9 cellular contexts compared by ENCODE assay signal in the genomic region with DNA sequence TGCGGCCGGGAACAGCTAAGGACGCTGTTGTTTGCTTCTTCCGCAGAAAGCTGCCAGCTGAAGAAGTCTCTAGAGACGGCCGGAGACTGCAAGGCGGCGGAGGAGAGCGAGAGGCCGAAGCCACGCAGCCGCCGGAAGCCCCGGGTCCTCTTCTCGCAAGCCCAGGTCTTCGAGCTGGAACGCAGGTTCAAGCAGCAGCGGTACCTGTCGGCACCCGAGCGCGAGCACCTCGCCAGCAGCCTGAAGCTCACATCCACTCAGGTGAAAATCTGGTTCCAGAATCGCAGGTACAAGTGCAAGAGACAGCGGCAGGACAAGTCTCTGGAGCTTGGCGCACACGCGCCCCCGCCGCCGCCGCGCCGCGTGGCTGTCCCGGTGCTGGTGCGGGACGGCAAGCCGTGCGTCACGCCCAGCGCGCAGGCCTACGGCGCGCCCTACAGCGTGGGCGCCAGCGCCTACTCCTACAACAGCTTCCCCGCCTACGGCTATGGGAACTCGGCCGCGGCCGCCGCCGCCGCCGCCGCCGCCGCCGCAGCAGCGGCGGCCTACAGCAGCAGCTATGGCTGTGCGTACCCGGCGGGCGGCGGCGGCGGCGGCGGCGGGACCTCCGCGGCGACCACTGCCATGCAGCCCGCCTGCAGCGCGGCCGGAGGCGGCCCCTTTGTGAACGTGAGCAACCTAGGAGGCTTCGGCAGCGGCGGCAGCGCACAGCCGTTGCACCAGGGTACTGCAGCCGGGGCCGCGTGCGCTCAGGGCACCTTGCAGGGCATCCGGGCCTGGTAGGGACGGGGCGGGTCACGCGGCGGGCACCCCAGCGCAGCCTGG. TPM values are rescaled to one million over a fixed set of nuclear protein-coding genes. Genes with fewer than 3 reads are reported as not detected.
DNase-seq lines count a peak whose midpoint lies in the region; ATAC-seq and TF ChIP-seq lines count a peak whose summit lies in the region.
"Had no signal": no experiment of that assay in that cellular context is flagged by ENCODE, and none has a peak within 500 bp of the region (broad histone marks: within the 10 kb centered on the region; RNA-seq: fewer than 3 reads in every experiment).

No MANE protein-coding gene starts in this region.

- H3K4me3 ChIP-seq in OCI-LY7 (ENCODE audit: low read depth, low read length, poor library complexity, severe bottlenecking) = no peak overlapping the region

- H3K36me3 Mint-ChIP-seq in nephron progenitor cell (ENCODE audit: low read depth) = no peaks in the 10 kb centered on the region

- TF ChIP-seq CTCF in nephron progenitor cell (IDR thresholded peaks at IDR 0.05) (no peak), OCI-LY7 (conservative IDR thresholded peaks at IDR 0.05; ENCODE audit: low read length) (no peak)

- H3K27ac Mint-ChIP-seq in nephron progenitor cell = no peak overlapping the region

- no TSS peak for BruUV-seq in OCI-LY7 (replicated peaks; lab: Mats Ljungman, UMichigan)

- DNase-seq in CD1c-positive myeloid dendritic cell (ENCODE audit: extremely low spot score) (peak; percentile 40), Kasumi-1 (lab: John Stamatoyannopoulos, UW) (peak; percentile 47 to 49), dermis blood vessel endothelial cell (peak; percentile 36), nephron progenitor cell (peak; percentile 73), germinal center (ENCODE audit: low spot score) (no peak), NCI-H1930 (lab: John Stamatoyannopoulos, UW) (no peak), OCI-LY7 (ENCODE audit: low spot score) (no peak)

- POLR2A ChIA-PET in OCI-LY7 (lab: Charles Lee) = no interaction called here

- H3K27me3 Mint-ChIP-seq in nephron progenitor cell (ENCODE audit: low read depth, poor library complexity) = peaks cover 98% of the 10 kb centered on the region

- H4K20me1 ChIP-seq in OCI-LY7 (ENCODE audit: insufficient read depth, low read length) = no peaks in the 10 kb centered on the region

- no peak overlapping the region for H2AFZ ChIP-seq in OCI-LY7 (ENCODE audit: low read length)

- no peaks in the 10 kb centered on the region for H3K9me3 ChIP-seq in OCI-LY7 (ENCODE audit: low read length)

- H3K4me1 Mint-ChIP-seq in nephron progenitor cell = peaks cover 21% of the 10 kb centered on the region

- H3K79me2 ChIP-seq in OCI-LY7 (ENCODE audit: insufficient read depth, low read depth, low read length) = no peaks in the 10 kb centered on the region

- H3K4me3 Mint-ChIP-seq in nephron progenitor cell = peak overlapping the region; percentile 38

- no peaks in the 10 kb centered on the region for H3K36me3 ChIP-seq in OCI-LY7 (ENCODE audit: insufficient read depth, low read length)

- no peaks in the 10 kb centered on the region for H3K9me2 ChIP-seq in OCI-LY7 (ENCODE audit: insufficient read depth, low read length)

- H3K4me2 ChIP-seq in OCI-LY7 (ENCODE audit: low read length) = no peak overlapping the region

- no peaks in the 10 kb centered on the region for H3K4me1 ChIP-seq in OCI-LY7 (ENCODE audit: insufficient read depth, low read length, poor library complexity, severe bottlenecking)

- H3K9me3 Mint-ChIP-seq in nephron progenitor cell = peaks cover 10% of the 10 kb centered on the region

- H3K27ac ChIP-seq in OCI-LY7 (ENCODE audit: low read depth, low read length, poor library complexity, severe bottlenecking) = no peak overlapping the region

- intact Hi-C loops in OCI-LY7 (cut with micrococcal nuclease; ENCODE audit: unreplicated experiment) = no loop called here

- CTCF ChIA-PET in OCI-LY7 (lab: Charles Lee; ENCODE audit: unreplicated experiment) = no interaction called here

- no peak for ATAC-seq in GM18519 (IDR thresholded peaks at IDR 0.05; ENCODE audit: low FRiP score, unreplicated experiment)
- ATAC-seq: HCT116 had no signal

RNA-seq across cellular contexts. Expression of a gene that starts 2.4 kb away (rescaled TPM):
- total RNA-seq in dermis blood vessel endothelial cell (not detected in 2 replicates), OCI-LY7 (2022) (not detected in 2 replicates)
- total RNA-seq in OCI-LY7 (2014; rRNA removed; shearing (Covaris generic)) = not detected in 2 replicates

Comparison
In these comparisons a context has a peak if more than half of its experiments do, and no peak if none do; other contexts are left out.
1. DNase-seq: peak in CD1c-positive myeloid dendritic cell (single experiment), Kasumi-1 (2 of 2), dermis blood vessel endothelial cell (single experiment) and nephron progenitor cell (single experiment); none in germinal center (single experiment), NCI-H1930 (0 of 2) and OCI-LY7 (single experiment).